Comparison of ENCODE assay signal across 23 cellular contexts in genomic region chr1:227816750-227817446, GRCh38. TPM values are rescaled to one million over a fixed set of nuclear protein-coding genes. Genes with fewer than 3 reads are reported as not detected.
"Had no signal": no experiment of that assay in that cellular context is flagged by ENCODE, and none has a peak within 500 bp of the region (broad histone marks: within the 10 kb centered on the region; RNA-seq: fewer than 3 reads in every experiment).

No MANE protein-coding gene starts in this region.

- H3K36me3 ChIP-seq: ascending aorta, left lung, spleen, thoracic aorta had no signal

- H3K4me1 Mint-ChIP-seq: activated CD4-positive, alpha-beta T cell treated with anti-CD3 and anti-CD28 coated beads, Interleukin-2, amount 10 ng/mL, durations not matched to agents 7 days and 5 days; mesothelial cell of epicardium; stimulated activated naive B cell treated with anti-CD40 and anti-IgM and Interleukin-4, amounts not matched to agents 10 μg/mL and 1 μg/mL and 100 μg/mL, for 72 hours had no signal

- DNase-seq: activated CD4-positive, alpha-beta T cell treated with anti-CD3 and anti-CD28 coated beads, Interleukin-2, amount 10 ng/mL, durations not matched to agents 7 days and 5 days; activated CD8-positive, alpha-beta memory T cell treated with anti-CD3 and anti-CD28 coated beads, Interleukin-2, amount 50 U/mL, for 48 hours; activated CD8-positive, alpha-beta T cell treated with anti-CD3 and anti-CD28 coated beads, Interleukin-2, amount 10 ng/mL, durations not matched to agents 7 days and 5 days; activated effector memory CD4-positive, alpha-beta T cell treated with anti-CD3 and anti-CD28 coated beads, Interleukin-2, amount 50 U/mL, for 16 hours; activated naive CD4-positive, alpha-beta T cell treated with anti-CD3 and anti-CD28 coated beads, Interleukin-2, amount 50 U/mL, for 16 hours; activated T-cell treated with anti-CD3 and anti-CD28 coated beads, Interleukin-2, amount 50 U/mL, for 48 hours; cerebellar nuclear complex; cortex of kidney; retina; spleen; stimulated activated CD4-positive, alpha-beta T cell treated with anti-CD3 and anti-CD28 coated beads, Interleukin-4, amount 100 ng/mL, for 4 hours; stimulated activated naive B cell treated with anti-CD40 and anti-IgM and Interleukin-4, amounts not matched to agents 10 μg/mL and 1 μg/mL and 100 μg/mL, for 72 hours had no signal

- H3K27me3 ChIP-seq: ascending aorta, left lung, spleen had no signal

- ATAC-seq: activated CD4-positive, CD25-positive, alpha-beta regulatory T cell treated with anti-CD3 and anti-CD28 coated beads, Interleukin-2, amount 50 U/mL, for 24 hours; activated CD8-positive, alpha-beta T cell treated with anti-CD3 and anti-CD28 coated beads, Interleukin-2, amount 10 ng/mL, durations not matched to agents 7 days and 5 days; left lung; stimulated activated naive B cell treated with anti-CD40 and anti-IgM and Interleukin-4, amounts not matched to agents 10 μg/mL and 1 μg/mL and 100 μg/mL, for 72 hours had no signal

- H3K4me3 Mint-ChIP-seq: activated CD4-positive, alpha-beta T cell treated with anti-CD3 and anti-CD28 coated beads, Interleukin-2, amount 10 ng/mL, durations not matched to agents 7 days and 5 days; activated CD8-positive, alpha-beta T cell treated with anti-CD3 and anti-CD28 coated beads, Interleukin-2, amount 10 ng/mL, durations not matched to agents 7 days and 5 days; mesothelial cell of epicardium; stimulated activated naive B cell treated with anti-CD40 and anti-IgM and Interleukin-4, amounts not matched to agents 10 μg/mL and 1 μg/mL and 100 μg/mL, for 72 hours had no signal

- H3K27ac Mint-ChIP-seq: activated CD4-positive, alpha-beta T cell treated with anti-CD3 and anti-CD28 coated beads, Interleukin-2, amount 10 ng/mL, durations not matched to agents 7 days and 5 days; activated CD8-positive, alpha-beta T cell treated with anti-CD3 and anti-CD28 coated beads, Interleukin-2, amount 10 ng/mL, durations not matched to agents 7 days and 5 days; mesothelial cell of epicardium; stimulated activated naive B cell treated with anti-CD40 and anti-IgM and Interleukin-4, amounts not matched to agents 10 μg/mL and 1 μg/mL and 100 μg/mL, for 72 hours had no signal

- H3K4me1 ChIP-seq: ascending aorta, left lung, spleen had no signal

- H3K4me3 ChIP-seq: ascending aorta, left lung, spleen, thoracic aorta had no signal

- H3K27ac ChIP-seq: ascending aorta, left lung, spleen, thoracic aorta had no signal

RNA-seq across cellular contexts. Expression of gene PRSS38, which starts 1.4 kb away (rescaled TPM):
- total RNA-seq: activated CD4-positive, alpha-beta T cell treated with anti-CD3 and anti-CD28 coated beads, Interleukin-2, amount 10 ng/mL, durations not matched to agents 7 days and 5 days; activated CD8-positive, alpha-beta T cell treated with anti-CD3 and anti-CD28 coated beads, Interleukin-2, amount 10 ng/mL, durations not matched to agents 7 days and 5 days; ascending aorta; frontal cortex; kidney epithelial cell; left lung; lung microvascular endothelial cell; mesothelial cell of epicardium; omental fat pad; posterior vena cava; spleen; thoracic aorta; ureter had no signal
